Comparison of ENCODE assay signal across 1 cellular context in the genomic region with DNA sequence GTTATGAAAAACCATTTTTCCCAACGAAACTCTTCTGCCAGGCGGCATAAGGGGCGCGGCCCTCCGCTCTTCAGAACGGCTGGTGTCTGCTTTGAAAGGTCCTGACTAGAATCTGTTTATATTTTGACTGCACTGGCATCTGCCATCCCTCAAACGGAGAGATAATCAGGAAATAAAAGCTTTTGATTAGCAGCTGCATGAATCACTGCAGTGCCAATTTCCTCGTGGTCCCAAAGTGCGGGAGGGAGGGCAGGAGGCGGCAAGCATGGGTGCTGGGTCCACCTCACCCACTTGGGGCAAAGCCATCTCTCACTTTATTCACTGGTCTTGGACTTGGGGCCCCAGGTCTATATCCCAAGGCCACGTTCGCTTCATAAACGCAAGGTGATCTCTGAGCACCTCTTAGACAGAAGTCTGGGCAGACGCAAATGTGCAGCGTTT.
TF ChIP-seq lines count a peak whose summit lies in the region.

No MANE protein-coding gene starts in this region.

TF ChIP-seq in IMR-90, 13 proteins besides CTCF, POLR2A, EP300 and RAD21:
- TF ChIP-seq NFE2L2 (IDR thresholded peaks at IDR 0.05; ENCODE audit: low read depth, low read length) (no peak), SMC3 (IDR thresholded peaks at IDR 0.05; ENCODE audit: low read depth, low read length) (no peak), MAFK (IDR thresholded peaks at IDR 0.05; ENCODE audit: low read depth, low read length) (no peak), RFX5 (IDR thresholded peaks at IDR 0.05; ENCODE audit: low read depth, low read length) (no peak), RCOR1 (IDR thresholded peaks at IDR 0.05; ENCODE audit: insufficient replicate concordance, low read length) (no peak), ELK1 (IDR thresholded peaks at IDR 0.05; ENCODE audit: borderline replicate concordance, low read depth, low read length) (no peak), MXI1 (IDR thresholded peaks at IDR 0.05; ENCODE audit: borderline replicate concordance, low read depth, low read length) (no peak), CEBPB (IDR thresholded peaks at IDR 0.05; ENCODE audit: low read depth, low read length) (no peak), CHD1 (IDR thresholded peaks at IDR 0.05; ENCODE audit: low read depth, low read length) (no peak), FOS (IDR thresholded peaks at IDR 0.05; ENCODE audit: low read depth, low read length) (no peak), MAZ (IDR thresholded peaks at IDR 0.05; ENCODE audit: borderline replicate concordance, low read depth, low read length) (no peak), BHLHE40 (IDR thresholded peaks at IDR 0.05; ENCODE audit: low read depth, low read length) (no peak)
- TF ChIP-seq, protein P1, sequence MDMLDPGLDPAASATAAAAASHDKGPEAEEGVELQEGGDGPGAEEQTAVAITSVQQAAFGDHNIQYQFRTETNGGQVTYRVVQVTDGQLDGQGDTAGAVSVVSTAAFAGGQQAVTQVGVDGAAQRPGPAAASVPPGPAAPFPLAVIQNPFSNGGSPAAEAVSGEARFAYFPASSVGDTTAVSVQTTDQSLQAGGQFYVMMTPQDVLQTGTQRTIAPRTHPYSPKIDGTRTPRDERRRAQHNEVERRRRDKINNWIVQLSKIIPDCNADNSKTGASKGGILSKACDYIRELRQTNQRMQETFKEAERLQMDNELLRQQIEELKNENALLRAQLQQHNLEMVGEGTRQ (IDR thresholded peaks at IDR 0.05; ENCODE audit: low read depth, low read length) = no peak
TF ChIP-seq in IMR-90: peak in this region for 0.
